Comparison of ENCODE assay signal across 8 cellular contexts in the genomic region with DNA sequence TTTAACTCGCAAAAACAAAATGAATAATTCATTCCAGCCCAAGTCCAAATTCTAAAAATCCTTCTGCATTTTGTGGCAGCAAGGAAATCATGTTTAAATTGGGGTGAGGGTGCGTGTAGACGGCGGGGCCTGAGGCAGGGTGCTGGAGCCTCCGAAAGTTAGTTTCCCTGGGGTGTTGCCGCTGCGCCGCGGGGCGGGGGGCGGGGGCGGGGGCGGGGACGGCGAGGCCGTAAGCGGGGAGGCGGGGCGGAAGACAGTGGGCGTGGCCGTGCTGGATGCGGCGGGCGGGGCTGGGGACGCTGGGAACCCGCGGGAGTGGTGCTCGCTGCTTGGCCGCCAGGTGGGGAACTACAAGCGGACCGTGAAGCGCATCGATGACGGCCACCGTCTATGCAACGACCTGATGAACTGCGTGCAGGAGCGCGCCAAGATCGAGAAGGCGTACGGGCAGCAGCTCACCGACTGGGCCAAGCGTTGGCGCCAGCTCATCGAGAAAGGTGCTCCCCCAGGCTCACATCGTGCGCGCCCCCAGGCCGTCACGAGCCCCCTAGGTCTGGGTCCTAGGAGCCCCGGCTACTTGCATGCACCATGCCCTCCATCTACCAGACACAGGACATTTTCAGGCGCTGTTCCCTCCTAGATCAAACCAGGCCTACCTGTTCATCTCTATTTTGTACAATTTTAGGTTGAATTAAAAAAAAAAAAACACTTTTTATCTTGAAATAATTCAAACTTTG. TPM values are rescaled to one million over a fixed set of nuclear protein-coding genes. Genes with fewer than 3 reads are reported as not detected.
DNase-seq lines count a peak whose midpoint lies in the region; ATAC-seq and TF ChIP-seq lines count a peak whose summit lies in the region.

No MANE protein-coding gene starts in this region.

- H3K4me3 ChIP-seq in ascending aorta (peak overlapping the region; percentile 37 to 40), hepatocyte (no peak overlapping the region), aorta (ENCODE audit: low read length in 2 of 2) (no peak overlapping the region)

- no peaks in the 10 kb centered on the region for H3K4me1 Mint-ChIP-seq in T-helper 2 cell treated with Interferon-gamma antibody and Interleukin-4, amounts not matched to agents 5 μg/mL and 100 μg/mL, for 36 hours (ENCODE audit: low read depth)

- peak; percentile 80 for TF ChIP-seq CTCF in GM13977 (IDR thresholded peaks at IDR 0.05; ENCODE audit: extremely low read depth, insufficient read depth, missing control alignments)
- peak; percentile 66 to 85 (median 75) for TF ChIP-seq CTCF in ascending aorta (IDR thresholded peaks at IDR 0.05)
- peak; percentile 68 for TF ChIP-seq CTCF in hepatocyte (IDR thresholded peaks at IDR 0.05; ENCODE audit: poor library complexity)

- H3K9me2 ChIP-seq in hepatocyte (replicated peaks; ENCODE audit: insufficient read depth), result no peaks in the 10 kb centered on the region

- no peaks in the 10 kb centered on the region for H4K20me1 ChIP-seq in hepatocyte (ENCODE audit: insufficient read depth, poor library complexity, severe bottlenecking)

- H3K27me3 ChIP-seq in ascending aorta (no peaks in the 10 kb centered on the region), hepatocyte (no peaks in the 10 kb centered on the region), aorta (ENCODE audit: control insufficient read depth in 1 of 2, insufficient read depth in 2 of 2, low read length in 1 of 2) (no peaks in the 10 kb centered on the region)

- H3K79me2 ChIP-seq in hepatocyte, result no peaks in the 10 kb centered on the region

- no peaks in the 10 kb centered on the region for H3K9me3 Mint-ChIP-seq in T-helper 2 cell treated with Interferon-gamma antibody and Interleukin-4, amounts not matched to agents 5 μg/mL and 100 μg/mL, for 36 hours

- intact Hi-C loops in ascending aorta (cut with DNase I), result loop anchor here (1.0 to 5.0 kb wide), 5 partner anchors 82 to 278 kb away; a partner anchor contains a TSS
- intact Hi-C loops in aorta (cut with DNase I), result loop anchor here in 1 of 2 donors (1.0 to 5.0 kb wide), 2 partner anchors 82 to 230 kb away; a partner anchor contains a TSS

- peak overlapping the region; percentile 93 for H3K4me2 ChIP-seq in hepatocyte

- in situ Hi-C loops in GM13977 (cut with MboI; ENCODE audit: low pct_unique_long_range_greater_than_20kb, low sequenced_read_pairs, unreplicated experiment), result no loop called here

- no peak overlapping the region for H3K27ac Mint-ChIP-seq in T-helper 2 cell treated with Interferon-gamma antibody and Interleukin-4, amounts not matched to agents 5 μg/mL and 100 μg/mL, for 36 hours

- no peaks in the 10 kb centered on the region for H3K36me3 ChIP-seq in ascending aorta
- no peaks in the 10 kb centered on the region for H3K36me3 ChIP-seq in hepatocyte (replicated peaks; ENCODE audit: insufficient read depth, low read depth)
- H3K36me3 ChIP-seq in aorta (ENCODE audit: control insufficient read depth in 1 of 2, insufficient read depth in 2 of 2, low read length in 1 of 2), result no peaks in the 10 kb centered on the region

- H3K27me3 Mint-ChIP-seq in T-helper 2 cell treated with Interferon-gamma antibody and Interleukin-4, amounts not matched to agents 5 μg/mL and 100 μg/mL, for 36 hours (ENCODE audit: low read depth), result no peaks in the 10 kb centered on the region

- ATAC-seq in HG03025 (IDR thresholded peaks at IDR 0.05; ENCODE audit: low FRiP score, unreplicated experiment) (peak; percentile 65), aorta (ENCODE audit: low FRiP score) (peak; percentile 94)

- H3K4me1 ChIP-seq in ascending aorta (peaks cover 0 to 8% of the 10 kb centered on the region in 2 donors), hepatocyte (ENCODE audit: insufficient read depth) (peaks cover 12% of the 10 kb centered on the region), aorta (ENCODE audit: control insufficient read depth in 1 of 2, insufficient read depth in 2 of 2, low read length in 2 of 2) (no peaks in the 10 kb centered on the region)

- H3K27ac ChIP-seq in ascending aorta, result peak overlapping the region; percentile 41 to 52
- H3K27ac ChIP-seq in hepatocyte, result no peak overlapping the region
- H3K27ac ChIP-seq in aorta (ENCODE audit: low read depth in 1 of 2, low read length in 2 of 2), result no peak overlapping the region

- no peaks in the 10 kb centered on the region for H3K9me3 ChIP-seq in ascending aorta
- H3K9me3 ChIP-seq in hepatocyte (ENCODE audit: low read depth), result no peaks in the 10 kb centered on the region
- no peaks in the 10 kb centered on the region for H3K9me3 ChIP-seq in aorta (ENCODE audit: control insufficient read depth, low read length)

- 7% methylated on average over 26 of the region's 53 CpGs for WGBS in hepatocyte (ENCODE audit: low lambda C conversion rate, missing lambda C conversion rate)
- WGBS in aorta, 2 donors, result 5% methylated on average over 52 to 53 of the region's 53 CpGs

- H2AFZ ChIP-seq in hepatocyte, result peak overlapping the region; percentile 83

- H3K36me3 Mint-ChIP-seq in T-helper 2 cell treated with Interferon-gamma antibody and Interleukin-4, amounts not matched to agents 5 μg/mL and 100 μg/mL, for 36 hours (ENCODE audit: low read depth), result no peaks in the 10 kb centered on the region

- peak overlapping the region; percentile 42 for H3K4me3 Mint-ChIP-seq in T-helper 2 cell treated with Interferon-gamma antibody and Interleukin-4, amounts not matched to agents 5 μg/mL and 100 μg/mL, for 36 hours

- peak; percentile 99 for DNase-seq in GM13977 (ENCODE audit: low spot score)
- DNase-seq in NCI-H2029 (lab: John Stamatoyannopoulos, UW), result peak; percentile 93
- peak; percentile 92 for DNase-seq in T-helper 2 cell treated with Interferon-gamma antibody and Interleukin-4, amounts not matched to agents 5 μg/mL and 100 μg/mL, for 36 hours (ENCODE audit: low spot score)
- peak; percentile 57 to 96 for DNase-seq in ascending aorta (ENCODE audit: low spot score in 2 of 2)
- DNase-seq in hepatocyte (ENCODE audit: low spot score), result peak; percentile 97
- DNase-seq in renal cortical epithelial cell (ENCODE audit: low read depth), result peak; percentile 68
- DNase-seq in aorta, result peak; percentile 96 to 99

RNA-seq across cellular contexts. Expression of a gene that starts 29.0 kb away (rescaled TPM):
- total RNA-seq in ascending aorta (not detected), hepatocyte (0.48 and 1.5 TPM in 2 replicates), renal cortical epithelial cell (not detected in 2 replicates), aorta (under 1 TPM in 1 of 2 donors, not detected in 1; 0.23 TPM)
- polyA plus RNA-seq in hepatocyte (0.34 and 0.80 TPM in 2 replicates), aorta (1 to 10 TPM in 1 of 2 donors, under 1 TPM in 1; 0.67 to 3.0 TPM)

Comparison
In these comparisons a context has a peak if more than half of its experiments do, and no peak if none do; other contexts are left out.
1. H3K27ac ChIP-seq: peak in ascending aorta (2 of 2); none in hepatocyte (single experiment) and aorta (0 of 2).
2. H3K4me3 ChIP-seq: peak in ascending aorta (2 of 2); none in hepatocyte (single experiment) and aorta (0 of 2).
3. Peak in every context shown above with its lines, with median percentiles within 50 percentile points of each other: DNase-seq and CTCF ChIP-seq.